ENCODE assay signal across 20 cellular contexts in genomic region chr9:18071651-18072060, GRCh38.
A peak's percentile ranks its signal among the peaks of the same experiment; 100 is the strongest.
DNase-seq lines count a peak whose midpoint lies in the region; ATAC-seq and TF ChIP-seq lines count a peak whose summit lies in the region.
"Had no signal": no experiment of that assay in that cellular context is flagged by ENCODE, and none has a peak within 500 bp of the region (broad histone marks: within the 10 kb centered on the region; RNA-seq: fewer than 3 reads in every experiment).

No MANE protein-coding gene starts in this region.

- H3K27ac Mint-ChIP-seq in neural progenitor cell: no peak overlapping the region
- H3K27ac Mint-ChIP-seq in T-helper 2 cell treated with Interferon-gamma antibody and Interleukin-4, amounts not matched to agents 5 μg/mL and 100 μg/mL, for 36 hours: no peak overlapping the region
- H3K27ac Mint-ChIP-seq: activated naive CD4-positive, alpha-beta T cell treated with anti-CD3 and anti-CD28 coated beads for 36 hours; B cell had no signal

- POLR2A ChIA-PET in PC-3 (lab: Charles Lee; ENCODE audit: unreplicated experiment): interaction anchor here (0.6 kb wide), 1 partner anchor 133 kb away, joined by 3 read pairs; no protein-coding TSS in a partner anchor

- H3K9me3 ChIP-seq in PC-3 (ENCODE audit: low read length): no peaks in the 10 kb centered on the region
- no peaks in the 10 kb centered on the region for H3K9me3 ChIP-seq in neural progenitor cell (ENCODE audit: low read depth)
- no peaks in the 10 kb centered on the region for H3K9me3 ChIP-seq in prostate gland
- no peaks in the 10 kb centered on the region for H3K9me3 ChIP-seq in mucosa of descending colon
- H3K9me3 ChIP-seq: breast epithelium, left lung, ovary had no signal

- intact Hi-C loops in PC-3 (cut with micrococcal nuclease): no loop called here
- intact Hi-C loops in prostate gland (cut with DNase I): no loop called here
- intact Hi-C loops in mucosa of descending colon (cut with DNase I, micrococcal nuclease): loop anchor here in 1 of 2 donors (10.0 kb wide), 1 partner anchor 133 kb away; no protein-coding TSS in a partner anchor

- H3K4me2 ChIP-seq in PC-3 (ENCODE audit: low read length): no peak overlapping the region
- no peak overlapping the region for H3K4me2 ChIP-seq in neural progenitor cell

- CTCF ChIA-PET in PC-3 (lab: Charles Lee): no interaction called here

- H3K27ac ChIP-seq in PC-3 (ENCODE audit: low read length) (no peak overlapping the region), neural progenitor cell (no peak overlapping the region), prostate gland (no peak overlapping the region)
- H3K27ac ChIP-seq: breast epithelium, left lung, ovary, skin epidermis had no signal

- H3K36me3 ChIP-seq in PC-3 (ENCODE audit: low read depth, low read length) (no peaks in the 10 kb centered on the region), neural progenitor cell (no peaks in the 10 kb centered on the region), prostate gland (no peaks in the 10 kb centered on the region), mucosa of descending colon (ENCODE audit: low read depth) (no peaks in the 10 kb centered on the region)
- H3K36me3 ChIP-seq: breast epithelium, left lung, ovary had no signal

- no peaks in the 10 kb centered on the region for H3K9me2 ChIP-seq in PC-3 (replicated peaks; ENCODE audit: low read length)

- no peak overlapping the region for H3K4me3 Mint-ChIP-seq in neural progenitor cell
- H3K4me3 Mint-ChIP-seq in T-helper 2 cell treated with Interferon-gamma antibody and Interleukin-4, amounts not matched to agents 5 μg/mL and 100 μg/mL, for 36 hours: no peak overlapping the region
- H3K4me3 Mint-ChIP-seq: activated naive CD4-positive, alpha-beta T cell treated with anti-CD3 and anti-CD28 coated beads for 36 hours; B cell had no signal

- H3K79me2 ChIP-seq in PC-3 (ENCODE audit: low read length): no peaks in the 10 kb centered on the region
- H3K79me2 ChIP-seq in neural progenitor cell (ENCODE audit: low read depth): no peaks in the 10 kb centered on the region

- H3K4me3 ChIP-seq in PC-3 (ENCODE audit: low read length): no peak overlapping the region
- no peak overlapping the region for H3K4me3 ChIP-seq in fibroblast of the aortic adventitia (ENCODE audit: low read depth, low read length)
- H3K4me3 ChIP-seq in neural progenitor cell: no peak overlapping the region
- no peak overlapping the region for H3K4me3 ChIP-seq in prostate gland
- no peak overlapping the region for H3K4me3 ChIP-seq in mucosa of descending colon
- H3K4me3 ChIP-seq: breast epithelium, left lung, ovary, skin epidermis had no signal

- TF ChIP-seq POLR2A in prostate gland (IDR thresholded peaks at IDR 0.05): no peak

- BruUV-seq in PC-3 (replicated peaks; lab: Mats Ljungman, UMichigan): no TSS peak

- H3K36me3 Mint-ChIP-seq in neural progenitor cell: no peaks in the 10 kb centered on the region
- H3K36me3 Mint-ChIP-seq in T-helper 2 cell treated with Interferon-gamma antibody and Interleukin-4, amounts not matched to agents 5 μg/mL and 100 μg/mL, for 36 hours (ENCODE audit: low read depth): no peaks in the 10 kb centered on the region

- DNase-seq in GM03348 (ENCODE audit: low spot score): peak; percentile 27
- peak; percentile 21 for DNase-seq in PC-3
- peak; percentile 13 for DNase-seq in fibroblast of the aortic adventitia (ENCODE audit: low read depth)
- DNase-seq in neural progenitor cell (ENCODE audit: low spot score): no peak
- no peak for DNase-seq in T-helper 2 cell treated with Interferon-gamma antibody and Interleukin-4, amounts not matched to agents 5 μg/mL and 100 μg/mL, for 36 hours (ENCODE audit: low spot score)
- DNase-seq in prostate gland (ENCODE audit: low spot score): no peak
- no peak for DNase-seq in mucosa of descending colon
- DNase-seq: activated CD4-positive, alpha-beta T cell treated with anti-CD3 and anti-CD28 coated beads, Interleukin-2, amount 50 U/mL, for 48 hours; activated naive CD4-positive, alpha-beta T cell treated with anti-CD3 and anti-CD28 coated beads for 36 hours; activated T-cell treated with anti-CD3 and anti-CD28 coated beads, Interleukin-2, amount 50 U/mL, for 1 hour; left lung; NCI-H1436; ovary; RPMI8226; stimulated activated CD4-positive, alpha-beta T cell treated with anti-CD3 and anti-CD28 coated beads, Interleukin-4, amount 100 ng/mL, for 24 hours had no signal

- H4K20me1 ChIP-seq in PC-3 (ENCODE audit: low read length) (no peaks in the 10 kb centered on the region), neural progenitor cell (ENCODE audit: low read depth) (no peaks in the 10 kb centered on the region)

- H3K9me3 Mint-ChIP-seq in neural progenitor cell: no peaks in the 10 kb centered on the region
- no peaks in the 10 kb centered on the region for H3K9me3 Mint-ChIP-seq in T-helper 2 cell treated with Interferon-gamma antibody and Interleukin-4, amounts not matched to agents 5 μg/mL and 100 μg/mL, for 36 hours
- H3K9me3 Mint-ChIP-seq: activated naive CD4-positive, alpha-beta T cell treated with anti-CD3 and anti-CD28 coated beads for 36 hours had no signal

- H3F3A ChIP-seq in PC-3 (ENCODE audit: low read length, unreplicated experiment): no peaks in the 10 kb centered on the region
- H3F3A ChIP-seq in neural progenitor cell (ENCODE audit: low read depth): peaks cover 5% of the 10 kb centered on the region

- H2AFZ ChIP-seq in PC-3 (ENCODE audit: low read length) (no peak overlapping the region), neural progenitor cell (replicated peaks) (peak overlapping the region; percentile 6)

- WGBS in prostate gland: 44% methylated on average over 6 of the region's 6 CpGs

- no peaks in the 10 kb centered on the region for H3K4me1 Mint-ChIP-seq in neural progenitor cell
- no peaks in the 10 kb centered on the region for H3K4me1 Mint-ChIP-seq in T-helper 2 cell treated with Interferon-gamma antibody and Interleukin-4, amounts not matched to agents 5 μg/mL and 100 μg/mL, for 36 hours (ENCODE audit: low read depth)
- H3K4me1 Mint-ChIP-seq: B cell had no signal

- TF ChIP-seq CTCF in PC-3 (conservative IDR thresholded peaks at IDR 0.05; ENCODE audit: low read depth, low read length) (no peak), fibroblast of the aortic adventitia (IDR thresholded peaks at IDR 0.05; ENCODE audit: insufficient read depth, low read length) (no peak), neural progenitor cell (IDR thresholded peaks at IDR 0.05) (no peak), prostate gland (IDR thresholded peaks at IDR 0.05) (no peak), mucosa of descending colon (IDR thresholded peaks at IDR 0.05) (no peak)

- H3K27me3 ChIP-seq in PC-3 (ENCODE audit: low read length) (no peaks in the 10 kb centered on the region), neural progenitor cell (no peaks in the 10 kb centered on the region), prostate gland (replicated peaks; ENCODE audit: insufficient read depth) (no peaks in the 10 kb centered on the region)
- H3K27me3 ChIP-seq: breast epithelium, left lung, ovary had no signal

- H3K9ac ChIP-seq in PC-3 (ENCODE audit: low read length) (no peak overlapping the region), neural progenitor cell (no peak overlapping the region)

- H3K27me3 Mint-ChIP-seq in neural progenitor cell (ENCODE audit: insufficient read depth, low read depth): no peaks in the 10 kb centered on the region
- no peaks in the 10 kb centered on the region for H3K27me3 Mint-ChIP-seq in T-helper 2 cell treated with Interferon-gamma antibody and Interleukin-4, amounts not matched to agents 5 μg/mL and 100 μg/mL, for 36 hours (ENCODE audit: low read depth)
- H3K27me3 Mint-ChIP-seq: B cell had no signal

- ATAC-seq in PC-3 (no peak), GM18907 (IDR thresholded peaks at IDR 0.05; ENCODE audit: unreplicated experiment) (no peak), mucosa of descending colon (no peak)
- ATAC-seq: esophagus mucosa, left lung had no signal

- H3K4me1 ChIP-seq in PC-3 (ENCODE audit: insufficient read depth, low read length) (peaks cover 13% of the 10 kb centered on the region), neural progenitor cell (peaks cover 9% of the 10 kb centered on the region), prostate gland (replicated peaks) (no peaks in the 10 kb centered on the region), mucosa of descending colon (ENCODE audit: low read depth) (peaks cover 23% of the 10 kb centered on the region)
- H3K4me1 ChIP-seq: breast epithelium, left lung had no signal

Comparison
In these comparisons a context has a peak if more than half of its experiments do, and no peak if none do; other contexts are left out.
1. DNase-seq: peak in GM03348 (single experiment), PC-3 (single experiment) and fibroblast of the aortic adventitia (single experiment); none in neural progenitor cell (single experiment), T-helper 2 cell treated with Interferon-gamma antibody and Interleukin-4, amounts not matched to agents 5 μg/mL and 100 μg/mL, for 36 hours (single experiment), prostate gland (single experiment) and mucosa of descending colon (0 of 3).